In the genomic region with DNA sequence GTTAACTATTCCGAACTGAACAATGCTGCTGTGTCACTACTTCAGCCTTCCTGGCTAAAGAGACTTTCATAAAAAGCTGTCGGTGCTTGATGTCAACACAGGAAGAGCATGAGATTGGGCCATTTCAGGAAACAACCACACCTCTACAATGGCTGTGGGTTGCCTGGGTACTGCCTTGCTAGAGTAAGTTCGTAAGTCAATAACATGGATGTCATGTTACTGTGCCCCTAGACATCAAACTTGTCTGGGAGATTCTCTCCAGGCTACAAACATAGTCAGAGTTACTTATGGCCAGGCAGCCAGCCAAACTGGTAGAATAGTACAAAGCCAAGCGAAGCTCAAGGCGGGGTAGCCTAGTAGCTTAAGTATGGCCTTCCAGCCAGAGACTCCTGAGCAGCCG, we compare ENCODE assay signal across 3 cellular contexts.
A peak's percentile ranks its signal among the peaks of the same experiment; 100 is the strongest.
TF ChIP-seq lines count a peak whose summit lies in the region.

No MANE protein-coding gene starts in this region.

TF ChIP-seq in liver, 16 proteins besides CTCF, POLR2A, EP300 and RAD21:
- TF ChIP-seq HNF4A (conservative IDR thresholded peaks at IDR 0.05) (no peak), YY1 (IDR thresholded peaks at IDR 0.05) (peak; percentile 33), FOXA2 (IDR thresholded peaks at IDR 0.05) (no peak), EGR1 (IDR thresholded peaks at IDR 0.05; ENCODE audit: low read depth in 2 of 2) (no peak), TAF1 (conservative IDR thresholded peaks at IDR 0.05) (no peak)
- TF ChIP-seq, protein P1, sequence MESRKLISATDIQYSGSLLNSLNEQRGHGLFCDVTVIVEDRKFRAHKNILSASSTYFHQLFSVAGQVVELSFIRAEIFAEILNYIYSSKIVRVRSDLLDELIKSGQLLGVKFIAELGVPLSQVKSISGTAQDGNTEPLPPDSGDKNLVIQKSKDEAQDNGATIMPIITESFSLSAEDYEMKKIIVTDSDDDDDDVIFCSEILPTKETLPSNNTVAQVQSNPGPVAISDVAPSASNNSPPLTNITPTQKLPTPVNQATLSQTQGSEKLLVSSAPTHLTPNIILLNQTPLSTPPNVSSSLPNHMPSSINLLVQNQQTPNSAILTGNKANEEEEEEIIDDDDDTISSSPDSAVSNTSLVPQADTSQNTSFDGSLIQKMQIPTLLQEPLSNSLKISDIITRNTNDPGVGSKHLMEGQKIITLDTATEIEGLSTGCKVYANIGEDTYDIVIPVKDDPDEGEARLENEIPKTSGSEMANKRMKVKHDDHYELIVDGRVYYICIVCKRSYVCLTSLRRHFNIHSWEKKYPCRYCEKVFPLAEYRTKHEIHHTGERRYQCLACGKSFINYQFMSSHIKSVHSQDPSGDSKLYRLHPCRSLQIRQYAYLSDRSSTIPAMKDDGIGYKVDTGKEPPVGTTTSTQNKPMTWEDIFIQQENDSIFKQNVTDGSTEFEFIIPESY (IDR thresholded peaks at IDR 0.05), result no peak
- TF ChIP-seq, protein P2, sequence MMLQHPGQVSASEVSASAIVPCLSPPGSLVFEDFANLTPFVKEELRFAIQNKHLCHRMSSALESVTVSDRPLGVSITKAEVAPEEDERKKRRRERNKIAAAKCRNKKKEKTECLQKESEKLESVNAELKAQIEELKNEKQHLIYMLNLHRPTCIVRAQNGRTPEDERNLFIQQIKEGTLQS (IDR thresholded peaks at IDR 0.05), result no peak

TF ChIP-seq in HepG2, 621 proteins besides CTCF, POLR2A, EP300 and RAD21:
- TF ChIP-seq ZNF124 (CRISPR knock-in tag; IDR thresholded peaks at IDR 0.05) (no peak), EED (CRISPR knock-in tag; IDR thresholded peaks at IDR 0.05) (no peak), NONO (IDR thresholded peaks at IDR 0.05) (no peak), NONO (CRISPR knock-in tag; conservative IDR thresholded peaks at IDR 0.05) (no peak), ZNF33B (CRISPR knock-in tag; IDR thresholded peaks at IDR 0.05) (no peak), FOSL1 (CRISPR knock-in tag; IDR thresholded peaks at IDR 0.05; ENCODE audit: borderline replicate concordance) (no peak), YY1 (IDR thresholded peaks at IDR 0.05; ENCODE audit: insufficient read depth, insufficient replicate concordance, low read depth, low read length) (no peak), HNRNPLL (IDR thresholded peaks at IDR 0.05; ENCODE audit: low read depth, low read length, poor library complexity, severe bottlenecking) (no peak), ONECUT2 (CRISPR knock-in tag; IDR thresholded peaks at IDR 0.05) (no peak)
- TF ChIP-seq, protein P3, sequence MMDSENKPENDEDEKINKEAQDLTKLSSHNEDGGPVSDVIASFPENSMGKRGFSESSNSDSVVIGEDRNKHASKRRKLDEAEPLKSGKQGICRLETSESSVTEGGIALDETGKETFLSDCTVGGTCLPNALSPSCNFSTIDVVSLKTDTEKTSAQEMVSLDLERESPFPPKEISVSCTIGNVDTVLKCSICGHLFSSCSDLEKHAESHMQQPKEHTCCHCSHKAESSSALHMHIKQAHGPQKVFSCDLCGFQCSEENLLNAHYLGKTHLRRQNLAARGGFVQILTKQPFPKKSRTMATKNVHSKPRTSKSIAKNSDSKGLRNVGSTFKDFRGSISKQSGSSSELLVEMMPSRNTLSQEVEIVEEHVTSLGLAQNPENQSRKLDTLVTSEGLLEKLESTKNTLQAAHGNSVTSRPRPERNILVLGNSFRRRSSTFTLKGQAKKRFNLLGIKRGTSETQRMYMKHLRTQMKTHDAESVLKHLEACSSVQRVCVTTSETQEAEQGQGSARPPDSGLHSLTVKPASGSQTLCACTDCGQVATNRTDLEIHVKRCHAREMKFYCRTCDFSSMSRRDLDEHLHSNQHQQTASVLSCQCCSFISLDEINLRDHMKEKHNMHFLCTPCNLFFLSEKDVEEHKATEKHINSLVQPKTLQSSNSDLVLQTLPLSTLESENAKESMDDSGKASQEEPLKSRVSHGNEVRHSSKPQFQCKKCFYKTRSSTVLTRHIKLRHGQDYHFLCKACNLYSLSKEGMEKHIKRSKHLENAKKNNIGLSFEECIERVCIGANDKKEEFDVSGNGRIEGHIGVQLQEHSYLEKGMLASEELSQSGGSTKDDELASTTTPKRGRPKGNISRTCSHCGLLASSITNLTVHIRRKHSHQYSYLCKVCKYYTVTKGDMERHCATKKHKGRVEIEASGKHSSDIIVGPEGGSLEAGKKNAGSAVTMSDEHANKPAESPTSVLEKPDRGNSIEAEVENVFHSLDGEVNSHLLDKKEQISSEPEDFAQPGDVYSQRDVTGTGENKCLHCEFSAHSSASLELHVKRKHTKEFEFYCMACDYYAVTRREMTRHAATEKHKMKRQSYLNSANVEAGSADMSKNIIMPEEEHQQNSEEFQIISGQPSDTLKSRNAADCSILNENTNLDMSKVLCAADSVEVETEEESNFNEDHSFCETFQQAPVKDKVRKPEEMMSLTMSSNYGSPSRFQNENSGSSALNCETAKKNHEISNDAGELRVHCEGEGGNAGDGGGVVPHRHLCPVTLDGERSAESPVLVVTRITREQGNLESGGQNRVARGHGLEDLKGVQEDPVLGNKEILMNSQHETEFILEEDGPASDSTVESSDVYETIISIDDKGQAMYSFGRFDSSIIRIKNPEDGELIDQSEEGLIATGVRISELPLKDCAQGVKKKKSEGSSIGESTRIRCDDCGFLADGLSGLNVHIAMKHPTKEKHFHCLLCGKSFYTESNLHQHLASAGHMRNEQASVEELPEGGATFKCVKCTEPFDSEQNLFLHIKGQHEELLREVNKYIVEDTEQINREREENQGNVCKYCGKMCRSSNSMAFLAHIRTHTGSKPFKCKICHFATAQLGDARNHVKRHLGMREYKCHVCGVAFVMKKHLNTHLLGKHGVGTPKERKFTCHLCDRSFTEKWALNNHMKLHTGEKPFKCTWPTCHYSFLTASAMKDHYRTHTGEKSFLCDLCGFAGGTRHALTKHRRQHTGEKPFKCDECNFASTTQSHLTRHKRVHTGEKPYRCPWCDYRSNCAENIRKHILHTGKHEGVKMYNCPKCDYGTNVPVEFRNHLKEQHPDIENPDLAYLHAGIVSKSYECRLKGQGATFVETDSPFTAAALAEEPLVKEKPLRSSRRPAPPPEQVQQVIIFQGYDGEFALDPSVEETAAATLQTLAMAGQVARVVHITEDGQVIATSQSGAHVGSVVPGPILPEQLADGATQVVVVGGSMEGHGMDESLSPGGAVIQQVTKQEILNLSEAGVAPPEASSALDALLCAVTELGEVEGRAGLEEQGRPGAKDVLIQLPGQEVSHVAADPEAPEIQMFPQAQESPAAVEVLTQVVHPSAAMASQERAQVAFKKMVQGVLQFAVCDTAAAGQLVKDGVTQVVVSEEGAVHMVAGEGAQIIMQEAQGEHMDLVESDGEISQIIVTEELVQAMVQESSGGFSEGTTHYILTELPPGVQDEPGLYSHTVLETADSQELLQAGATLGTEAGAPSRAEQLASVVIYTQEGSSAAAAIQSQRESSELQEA (CRISPR knock-in tag; IDR thresholded peaks at IDR 0.05; ENCODE audit: not compliant biosample characterization), result no peak
- TF ChIP-seq, protein P4, sequence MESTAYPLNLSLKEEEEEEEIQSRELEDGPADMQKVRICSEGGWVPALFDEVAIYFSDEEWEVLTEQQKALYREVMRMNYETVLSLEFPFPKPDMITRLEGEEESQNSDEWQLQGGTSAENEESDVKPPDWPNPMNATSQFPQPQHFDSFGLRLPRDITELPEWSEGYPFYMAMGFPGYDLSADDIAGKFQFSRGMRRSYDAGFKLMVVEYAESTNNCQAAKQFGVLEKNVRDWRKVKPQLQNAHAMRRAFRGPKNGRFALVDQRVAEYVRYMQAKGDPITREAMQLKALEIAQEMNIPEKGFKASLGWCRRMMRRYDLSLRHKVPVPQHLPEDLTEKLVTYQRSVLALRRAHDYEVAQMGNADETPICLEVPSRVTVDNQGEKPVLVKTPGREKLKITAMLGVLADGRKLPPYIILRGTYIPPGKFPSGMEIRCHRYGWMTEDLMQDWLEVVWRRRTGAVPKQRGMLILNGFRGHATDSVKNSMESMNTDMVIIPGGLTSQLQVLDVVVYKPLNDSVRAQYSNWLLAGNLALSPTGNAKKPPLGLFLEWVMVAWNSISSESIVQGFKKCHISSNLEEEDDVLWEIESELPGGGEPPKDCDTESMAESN (CRISPR knock-in tag; conservative IDR thresholded peaks at IDR 0.05), result no peak
- TF ChIP-seq, protein P5, sequence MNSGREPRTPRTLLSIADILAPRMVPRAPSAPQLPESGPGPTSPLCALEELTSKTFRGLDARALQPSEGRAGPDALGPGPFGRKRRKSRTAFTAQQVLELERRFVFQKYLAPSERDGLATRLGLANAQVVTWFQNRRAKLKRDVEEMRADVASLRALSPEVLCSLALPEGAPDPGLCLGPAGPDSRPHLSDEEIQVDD (CRISPR knock-in tag; IDR thresholded peaks at IDR 0.05; ENCODE audit: borderline replicate concordance), result no peak
TF ChIP-seq in HepG2: peak in this region for 0.

TF ChIP-seq in H1, 55 proteins besides CTCF, POLR2A, EP300 and RAD21:
- no peak for TF ChIP-seq BRCA1 (IDR thresholded peaks at IDR 0.05; ENCODE audit: low read depth, low read length)
- TF ChIP-seq EZH2 (IDR thresholded peaks at IDR 0.05; ENCODE audit: low read depth, low read length, severe bottlenecking), result no peak
- TF ChIP-seq RBBP5 (IDR thresholded peaks at IDR 0.05; ENCODE audit: borderline replicate concordance, low read depth, low read length), result no peak
- TF ChIP-seq, protein P6, sequence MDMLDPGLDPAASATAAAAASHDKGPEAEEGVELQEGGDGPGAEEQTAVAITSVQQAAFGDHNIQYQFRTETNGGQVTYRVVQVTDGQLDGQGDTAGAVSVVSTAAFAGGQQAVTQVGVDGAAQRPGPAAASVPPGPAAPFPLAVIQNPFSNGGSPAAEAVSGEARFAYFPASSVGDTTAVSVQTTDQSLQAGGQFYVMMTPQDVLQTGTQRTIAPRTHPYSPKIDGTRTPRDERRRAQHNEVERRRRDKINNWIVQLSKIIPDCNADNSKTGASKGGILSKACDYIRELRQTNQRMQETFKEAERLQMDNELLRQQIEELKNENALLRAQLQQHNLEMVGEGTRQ (IDR thresholded peaks at IDR 0.05; ENCODE audit: low read length), result no peak
